Comparison of ENCODE assay signal across 8 cellular contexts in genomic region chr9:2017459-2018161, GRCh38. TPM values are rescaled to one million over a fixed set of nuclear protein-coding genes. Genes with fewer than 3 reads are reported as not detected.
DNase-seq lines count a peak whose midpoint lies in the region; ATAC-seq and TF ChIP-seq lines count a peak whose summit lies in the region.

No MANE protein-coding gene starts in this region.

- H3K27ac ChIP-seq in SJCRH30 (peak overlapping the region; percentile 88), gastroesophageal sphincter (peak overlapping the region; percentile 92 to 100 (median 98)), neutrophil (peak overlapping the region; percentile 97), substantia nigra (ENCODE audit: low read depth, low read length, poor library complexity, severe bottlenecking) (peak overlapping the region; percentile 94)

- H3K4me3 ChIP-seq in SJCRH30: peak overlapping the region; percentile 73
- peak overlapping the region; percentile 58 to 96 for H3K4me3 ChIP-seq in gastroesophageal sphincter
- H3K4me3 ChIP-seq in neutrophil (ENCODE audit: low read depth in 1 of 2, low read length in 1 of 2): peak overlapping the region; percentile 90 to 97

- intact Hi-C loops in CD14-positive monocyte (cut with micrococcal nuclease): loop anchor here (10.0 kb wide), 2 partner anchors 827 to 1507 kb away; partner anchors contain the start of genes RFX3 (in 2 of the 2) and PUM3 (in 1 of the 2)

- peak; percentile 71 to 73 for TF ChIP-seq POLR2A in gastroesophageal sphincter (IDR thresholded peaks at IDR 0.05)

- no peak for TF ChIP-seq EP300 in gastroesophageal sphincter (IDR thresholded peaks at IDR 0.05)

- CTCF ChIA-PET in activated naive CD4-positive, alpha-beta T cell treated with anti-CD3 and anti-CD28 coated beads, Interleukin-2, amount 10 ng/mL, durations not matched to agents 7 days and 5 days (lab: Charles Lee): interaction anchor here (1.0 kb wide), 1 partner anchor 37 kb away, joined by 3 read pairs; no protein-coding TSS in a partner anchor

- ATAC-seq in GM19372 (IDR thresholded peaks at IDR 0.05; ENCODE audit: low read depth, unreplicated experiment) (peak; percentile 25), HG03571 (IDR thresholded peaks at IDR 0.05; ENCODE audit: unreplicated experiment) (peak; percentile 24), gastroesophageal sphincter (peak; percentile 37)

- 0 out of 2 replicates have a peak, but pooled peaks cover 2% of the 10 kb centered on the region for H3K4me1 ChIP-seq in SJCRH30
- H3K4me1 ChIP-seq in gastroesophageal sphincter: peaks cover 4 to 60% (median 18%) of the 10 kb centered on the region in 3 donors
- peaks cover 30 to 34% of the 10 kb centered on the region in 2 experiments for H3K4me1 ChIP-seq in neutrophil (ENCODE audit: control insufficient read depth in 1 of 2, insufficient read depth in 1 of 2, low read depth in 1 of 2, low read length in 1 of 2)

- H3K36me3 ChIP-seq in SJCRH30 (no peaks in the 10 kb centered on the region), gastroesophageal sphincter (no peaks in the 10 kb centered on the region), neutrophil (no peaks in the 10 kb centered on the region)

- H3K4me3 Mint-ChIP-seq in CD14-positive monocyte: peak overlapping the region; percentile 97 to 98
- peak overlapping the region; percentile 100 for H3K4me3 Mint-ChIP-seq in activated naive CD4-positive, alpha-beta T cell treated with anti-CD3 and anti-CD28 coated beads, Interleukin-2, amount 10 ng/mL, durations not matched to agents 7 days and 5 days

- H3K36me3 Mint-ChIP-seq in CD14-positive monocyte: peaks cover 0 to 3% of the 10 kb centered on the region in 2 donors
- peaks cover 15% of the 10 kb centered on the region for H3K36me3 Mint-ChIP-seq in activated naive CD4-positive, alpha-beta T cell treated with anti-CD3 and anti-CD28 coated beads, Interleukin-2, amount 10 ng/mL, durations not matched to agents 7 days and 5 days

- WGBS in gastroesophageal sphincter (ENCODE audit: low coverage in 1 of 2), 2 donors: 0 to 2% methylated on average over 1 to 7 of the region's 65 CpGs

- H3K9me3 Mint-ChIP-seq in CD14-positive monocyte: peaks cover 0 to 2% (median 0%) of the 10 kb centered on the region in 7 donors
- H3K9me3 Mint-ChIP-seq in activated naive CD4-positive, alpha-beta T cell treated with anti-CD3 and anti-CD28 coated beads, Interleukin-2, amount 10 ng/mL, durations not matched to agents 7 days and 5 days: no peaks in the 10 kb centered on the region

- peaks cover 48% of the 10 kb centered on the region for H3K4me1 Mint-ChIP-seq in CD14-positive monocyte
- H3K4me1 Mint-ChIP-seq in activated naive CD4-positive, alpha-beta T cell treated with anti-CD3 and anti-CD28 coated beads, Interleukin-2, amount 10 ng/mL, durations not matched to agents 7 days and 5 days: peaks cover 56% of the 10 kb centered on the region

- H3K9me3 ChIP-seq in SJCRH30 (replicated peaks) (no peaks in the 10 kb centered on the region), gastroesophageal sphincter (no peaks in the 10 kb centered on the region), neutrophil (no peaks in the 10 kb centered on the region)

- DNase-seq in CD14-positive monocyte (ENCODE audit: low spot score) (peak; percentile 85), SJCRH30 (peak; percentile 65 to 73), substantia nigra (lab: John Stamatoyannopoulos, UW) (peak in 45 of 49 donors; percentile 6 to 82 (median 63))
- DNase-seq in activated naive CD4-positive, alpha-beta T cell treated with anti-CD3 and anti-CD28 coated beads, Interleukin-2, amount 10 ng/mL, durations not matched to agents 7 days and 5 days: peak; percentile 87

- H3K27me3 ChIP-seq in SJCRH30 (no peaks in the 10 kb centered on the region), gastroesophageal sphincter (no peaks in the 10 kb centered on the region), neutrophil (peaks cover 16% of the 10 kb centered on the region)

- H3K27ac Mint-ChIP-seq in CD14-positive monocyte: peak overlapping the region; percentile 94 to 98 (median 97)
- peak overlapping the region; percentile 100 for H3K27ac Mint-ChIP-seq in activated naive CD4-positive, alpha-beta T cell treated with anti-CD3 and anti-CD28 coated beads, Interleukin-2, amount 10 ng/mL, durations not matched to agents 7 days and 5 days

- TF ChIP-seq CTCF in CD14-positive monocyte (IDR thresholded peaks at IDR 0.05): no peak
- no peak for TF ChIP-seq CTCF in gastroesophageal sphincter (IDR thresholded peaks at IDR 0.05)
- no peak for TF ChIP-seq CTCF in neutrophil (IDR thresholded peaks at IDR 0.05)

- H3K27me3 Mint-ChIP-seq in CD14-positive monocyte (ENCODE audit: low read depth in 3 of 3): peaks cover 0 to 3% (median 1%) of the 10 kb centered on the region in 3 donors
- H3K27me3 Mint-ChIP-seq in activated naive CD4-positive, alpha-beta T cell treated with anti-CD3 and anti-CD28 coated beads, Interleukin-2, amount 10 ng/mL, durations not matched to agents 7 days and 5 days: peaks cover 4% of the 10 kb centered on the region

RNA-seq across cellular contexts. Expression of gene SMARCA2, which starts 2.5 kb away (rescaled TPM):
- polyA plus RNA-seq in CD14-positive monocyte: 10 to 100 TPM; 11.0 to 11.8 TPM
- 45.1 and 64.7 TPM in 2 replicates for total RNA-seq in SJCRH30 (2014; rRNA removed; shearing (Covaris generic))
- total RNA-seq in gastroesophageal sphincter: 100 to 1,000 TPM in 2 of 4 donors, 10 to 100 TPM in 2; 90.5 to 133 (median 98.5) TPM

Comparison
In these comparisons a context has a peak if more than half of its experiments do, and no peak if none do; other contexts are left out.
1. Peak in every context shown above with its lines: DNase-seq, ATAC-seq, H3K4me3 ChIP-seq and H3K27ac ChIP-seq.